9 cellular contexts compared by ENCODE assay signal in genomic region chr6:40538556-40538955, GRCh38. TPM values are rescaled to one million over a fixed set of nuclear protein-coding genes. Genes with fewer than 3 reads are reported as not detected.
"Had no signal": no experiment of that assay in that cellular context is flagged by ENCODE, and none has a peak within 500 bp of the region (broad histone marks: within the 10 kb centered on the region; RNA-seq: fewer than 3 reads in every experiment).

No MANE protein-coding gene starts in this region.

- H3K27ac Mint-ChIP-seq: H9, IgD-negative memory B cell had no signal

- H3K9me3 Mint-ChIP-seq: H9, IgD-negative memory B cell had no signal

- H3K27ac ChIP-seq: HL-60 had no signal

- FAIRE-seq: H54, HepG2 had no signal

- ATAC-seq: HepG2 had no signal

- H3K36me3 Mint-ChIP-seq: IgD-negative memory B cell had no signal

- H3K4me1 Mint-ChIP-seq: IgD-negative memory B cell had no signal

- DNase-seq: GOT3, H9, HCEC 1CT, KBM-7 had no signal

RNA-seq across cellular contexts. Expression of gene LRFN2, which starts 48.6 kb away (rescaled TPM):
- total RNA-seq: HepG2, HT1080 had no signal
- polyA plus RNA-seq: HepG2, IgD-negative memory B cell had no signal
